Comparison of ENCODE assay signal across 9 cellular contexts in genomic region chr10:126387931-126388911, GRCh38. TPM values are rescaled to one million over a fixed set of nuclear protein-coding genes. Genes with fewer than 3 reads are reported as not detected.
DNase-seq lines count a peak whose midpoint lies in the region; ATAC-seq and TF ChIP-seq lines count a peak whose summit lies in the region.
"Had no signal": no experiment of that assay in that cellular context is flagged by ENCODE, and none has a peak within 500 bp of the region (broad histone marks: within the 10 kb centered on the region; RNA-seq: fewer than 3 reads in every experiment).

TSS of gene ADAM12 (minus strand) at chr10:126388477. CDS start at chr10:126388145, 332 bp downstream.

- no peaks in the 10 kb centered on the region for H3K9me2 ChIP-seq in neural cell (ENCODE audit: insufficient read depth, low read length)

- peaks cover 34% of the 10 kb centered on the region for H3K27me3 ChIP-seq in neural cell (ENCODE audit: insufficient read depth, low read depth, low read length)

- H3K4me3 ChIP-seq in fibroblast of pulmonary artery (replicated peaks; ENCODE audit: low read depth, low read length) (peak within 1 kb of the TSS; percentile 53), neural cell (ENCODE audit: low read length) (peak within 1 kb of the TSS; percentile 75)

- peak within 1 kb of the TSS; percentile 81 for H3K4me2 ChIP-seq in neural cell (ENCODE audit: low read length)
- H3K4me2 ChIP-seq: KMS-11 had no signal

- H4K20me1 ChIP-seq in neural cell (ENCODE audit: insufficient read depth): no peaks in the 10 kb centered on the region

- ATAC-seq in GM21825 (IDR thresholded peaks at IDR 0.05; ENCODE audit: unreplicated experiment): no peak
- no peak for ATAC-seq in GM18498 (IDR thresholded peaks at IDR 0.05; ENCODE audit: unreplicated experiment)

- no peak within 1 kb of the TSS for H2AFZ ChIP-seq in neural cell (ENCODE audit: low read depth, low read length)

- TF ChIP-seq EP300 in neural cell (conservative IDR thresholded peaks at IDR 0.05; ENCODE audit: poor library complexity, severe bottlenecking): no peak

- no peaks in the 10 kb centered on the region for H3F3A ChIP-seq in neural cell (ENCODE audit: insufficient read depth, low read length, poor library complexity, severe bottlenecking)

- in situ Hi-C loops in GM13976 (cut with MboI; ENCODE audit: low sequenced_read_pairs, unreplicated experiment): no loop called here

- peak; percentile 15 for DNase-seq in GM13976 (ENCODE audit: low spot score)
- peak; percentile 55 for DNase-seq in T1000 (lab: John Stamatoyannopoulos, UW)
- DNase-seq in fibroblast of pulmonary artery (ENCODE audit: low read depth): peak; percentile 65
- DNase-seq in epidermal melanocyte (ENCODE audit: insufficient read length, low spot score): no peak
- no peak for DNase-seq in SK-N-DZ (ENCODE audit: low spot score)

- peak within 1 kb of the TSS; percentile 45 for H3K9ac ChIP-seq in neural cell (ENCODE audit: low read length)
- H3K9ac ChIP-seq: KMS-11 had no signal

- no peaks in the 10 kb centered on the region for H3K36me3 ChIP-seq in neural cell (ENCODE audit: insufficient read depth, low read length)

- H3K9me3 ChIP-seq in neural cell (ENCODE audit: low read length): no peaks in the 10 kb centered on the region

- TF ChIP-seq CTCF in GM13976 (IDR thresholded peaks at IDR 0.05; ENCODE audit: borderline replicate concordance, control extremely low read depth, extremely low read depth, insufficient read depth, missing control alignments): no peak
- no peak for TF ChIP-seq CTCF in fibroblast of pulmonary artery (IDR thresholded peaks at IDR 0.05; ENCODE audit: low read length, missing control alignments)
- TF ChIP-seq CTCF in neural cell (IDR thresholded peaks at IDR 0.05; ENCODE audit: poor library complexity, severe bottlenecking): peak; percentile 9

- no peaks in the 10 kb centered on the region for H3K79me2 ChIP-seq in neural cell (replicated peaks; ENCODE audit: insufficient read depth, low read length)

- no peak within 1 kb of the TSS for H3K27ac ChIP-seq in neural cell (ENCODE audit: low read length)
- H3K27ac ChIP-seq: KMS-11 had no signal

- TF ChIP-seq RAD21 in neural cell (conservative IDR thresholded peaks at IDR 0.05): peak; percentile 56

TF ChIP-seq in neural cell, 6 proteins besides CTCF, POLR2A, EP300 and RAD21:
- TF ChIP-seq REST (IDR thresholded peaks at IDR 0.05; ENCODE audit: borderline replicate concordance) (no peak), TAF1 (IDR thresholded peaks at IDR 0.05; ENCODE audit: low read depth) (no peak), POLR2AphosphoS5 (IDR thresholded peaks at IDR 0.05) (no peak), EZH2 (IDR thresholded peaks at IDR 0.05; ENCODE audit: borderline replicate concordance, insufficient read depth, low read length, poor library complexity, severe bottlenecking) (no peak), SMC3 (conservative IDR thresholded peaks at IDR 0.05; ENCODE audit: poor library complexity) (peak; percentile 54), MXI1 (conservative IDR thresholded peaks at IDR 0.05; ENCODE audit: poor library complexity, severe bottlenecking) (peak; percentile 57)
TF ChIP-seq in neural cell: peak in this region for 2.

RNA-seq across cellular contexts. Expression of gene ADAM12, which starts in this region (rescaled TPM):
- polyA plus RNA-seq in neural cell: 0.09 and 0.14 TPM in 2 replicates
- 1.0 and 1.5 TPM in 2 replicates for polyA minus RNA-seq in neural cell
- polyA plus RNA-seq in SK-N-DZ (2014; cell fraction: cytosol; rRNA removed): not detected in 2 replicates
- not detected in 2 replicates for polyA plus RNA-seq in SK-N-DZ (2014; cell fraction: nucleus; rRNA removed)

Comparison
In these comparisons a context has a peak if more than half of its experiments do, and no peak if none do; other contexts are left out.
1. DNase-seq: peak in GM13976 (single experiment), T1000 (single experiment) and fibroblast of pulmonary artery (single experiment); none in epidermal melanocyte (single experiment) and SK-N-DZ (single experiment).